ENCODE assay signal across 8 cellular contexts in the genomic region with DNA sequence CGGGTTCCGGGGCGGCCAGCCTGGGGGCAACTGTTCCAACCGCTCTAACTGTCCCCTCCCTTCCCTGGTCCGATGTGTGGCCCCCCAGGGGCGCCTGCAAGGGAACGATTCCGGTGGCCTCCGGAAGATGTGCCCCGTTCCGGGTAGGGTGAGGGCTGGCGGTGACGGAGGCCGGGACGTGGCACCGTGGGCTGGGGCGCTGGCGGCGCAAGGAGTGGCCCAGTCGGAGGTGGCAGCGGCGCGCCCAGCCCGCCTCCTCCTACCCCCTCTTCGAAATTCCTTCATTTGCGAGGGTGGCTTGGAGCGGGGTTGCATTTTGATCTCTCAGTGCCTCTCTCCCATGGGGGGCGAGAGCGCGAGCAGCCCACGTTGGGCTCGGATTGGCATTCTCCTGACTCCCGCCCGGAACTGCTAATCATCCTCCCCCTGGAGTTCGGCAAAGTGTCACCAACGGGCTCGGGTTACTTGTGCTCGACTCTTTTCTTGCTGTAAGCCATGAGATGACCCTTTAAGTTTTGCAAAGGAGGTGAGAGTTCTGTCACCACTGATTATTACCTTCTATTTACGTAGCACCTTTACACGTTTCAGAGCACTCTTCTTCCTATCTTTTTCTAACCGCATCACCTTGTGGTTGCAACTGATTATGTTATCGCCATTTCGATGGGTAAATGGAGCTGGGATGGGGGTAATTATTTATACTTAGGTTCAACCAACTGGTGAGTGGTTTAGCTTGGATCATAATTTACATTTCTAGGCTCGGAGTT. TPM values are rescaled to one million over a fixed set of nuclear protein-coding genes. Genes with fewer than 3 reads are reported as not detected.
DNase-seq lines count a peak whose midpoint lies in the region; ATAC-seq, FAIRE-seq and TF ChIP-seq lines count a peak whose summit lies in the region.

No MANE protein-coding gene starts in this region.

- CTCF ChIA-PET in CD4-positive, alpha-beta T cell (lab: Charles Lee), result interaction anchor here (0.8 to 1.9 kb wide), 5 partner anchors 26 to 499 kb away, joined by 3 to 8 read pairs (median 6); partner anchors contain the start of genes KRABD2 and RPL26

- intact Hi-C loops in CD4-positive, alpha-beta T cell (cut with DNase I, micrococcal nuclease), result loop anchor here in 1 of 2 experiments (10.0 kb wide), 3 partner anchors 518 to 1422 kb away; partner anchors contain the start of genes CFAP52, RNASEK and STX8
- intact Hi-C loops in head of caudate nucleus (cut with DNase I), result loop anchor here (5.0 kb wide), 2 partner anchors 41 to 196 kb away; partner anchors contain the start of gene MYH10
- intact Hi-C loops in pancreas (cut with DNase I), result no loop called here
- intact Hi-C loops in tibial artery (cut with DNase I; ENCODE audit: low total_unique reads), result no loop called here

- H3K4me1 Mint-ChIP-seq in CD4-positive, alpha-beta T cell (ENCODE audit: low read depth), result peaks cover 53% of the 10 kb centered on the region

- H3K27ac Mint-ChIP-seq in CD4-positive, alpha-beta T cell, result peak overlapping the region; percentile 98

- TF ChIP-seq CTCF in CD4-positive, alpha-beta T cell (IDR thresholded peaks at IDR 0.05), result no peak
- no peak for TF ChIP-seq CTCF in RWPE2 (IDR thresholded peaks at IDR 0.05; ENCODE audit: poor library complexity, severe bottlenecking)
- no peak for TF ChIP-seq CTCF in pancreas (IDR thresholded peaks at IDR 0.05)
- TF ChIP-seq CTCF in tibial artery (IDR thresholded peaks at IDR 0.05), result peak in 1 of 2 experiments; percentile 4

- DNase-seq in CD4-positive, alpha-beta T cell, result peak; percentile 34 to 66 (median 48)
- DNase-seq in RWPE2 (ENCODE audit: low spot score), result no peak
- DNase-seq in activated naive CD4-positive, alpha-beta T cell treated with anti-CD3 and anti-CD28 coated beads, Interleukin-2, amount 50 U/mL, for 16 hours, result peak; percentile 66
- peak; percentile 15 to 84 (median 60) for DNase-seq in head of caudate nucleus
- DNase-seq in pancreas, result peak; percentile 66 to 91 (median 76)
- peak; percentile 54 to 82 for DNase-seq in tibial artery

- no peaks in the 10 kb centered on the region for H3K27me3 ChIP-seq in CD4-positive, alpha-beta T cell (ENCODE audit: control insufficient read depth, insufficient read depth, low read length)
- no peaks in the 10 kb centered on the region for H3K27me3 ChIP-seq in RWPE2 (ENCODE audit: insufficient read depth, poor library complexity, severe bottlenecking)
- no peaks in the 10 kb centered on the region for H3K27me3 ChIP-seq in pancreas
- no peaks in the 10 kb centered on the region for H3K27me3 ChIP-seq in tibial artery

- peaks cover 5% of the 10 kb centered on the region for H3K4me1 ChIP-seq in RWPE2 (ENCODE audit: insufficient read depth, poor library complexity, severe bottlenecking)
- peaks cover 0 to 14% (median 10%) of the 10 kb centered on the region in 3 donors for H3K4me1 ChIP-seq in pancreas
- H3K4me1 ChIP-seq in tibial artery, result peaks cover 0 to 50% (median 18%) of the 10 kb centered on the region in 4 donors

- H3K36me3 Mint-ChIP-seq in CD4-positive, alpha-beta T cell (ENCODE audit: low read depth), result peaks cover 41% of the 10 kb centered on the region

- no peak for FAIRE-seq in pancreas (lab: Jason Lieb, UNC)

- H3K4me3 ChIP-seq in RWPE2 (ENCODE audit: severe bottlenecking) (peak overlapping the region; percentile 93), pancreas (peak overlapping the region; percentile 73 to 99 (median 95)), tibial artery (peak overlapping the region; percentile 87 to 90)

- peak overlapping the region; percentile 98 for H3K27ac ChIP-seq in CD4-positive, alpha-beta T cell (ENCODE audit: low read depth, low read length)
- H3K27ac ChIP-seq in RWPE2 (ENCODE audit: poor library complexity, severe bottlenecking) (peak overlapping the region; percentile 73), pancreas (peak overlapping the region; percentile 97 to 100 (median 100)), tibial artery (peak overlapping the region; percentile 98 to 100)

- H3K36me3 ChIP-seq in RWPE2 (ENCODE audit: low read depth) (peaks cover 34% of the 10 kb centered on the region), pancreas (no peaks in the 10 kb centered on the region), tibial artery (peaks cover 0 to 7% (median 7%) of the 10 kb centered on the region in 3 donors)

- H3K4me3 Mint-ChIP-seq in CD4-positive, alpha-beta T cell, result peak overlapping the region; percentile 95

- no peaks in the 10 kb centered on the region for H3K27me3 Mint-ChIP-seq in CD4-positive, alpha-beta T cell

- H3K9me3 ChIP-seq in CD4-positive, alpha-beta T cell (ENCODE audit: control insufficient read depth, low read length), result no peaks in the 10 kb centered on the region
- H3K9me3 ChIP-seq in RWPE2 (ENCODE audit: severe bottlenecking) (no peaks in the 10 kb centered on the region), pancreas (no peaks in the 10 kb centered on the region), tibial artery (no peaks in the 10 kb centered on the region)

- WGBS in pancreas, 2 donors, result 0 to 1% methylated on average over 42 to 44 of the region's 44 CpGs

- POLR2A ChIA-PET in CD4-positive, alpha-beta T cell (lab: Charles Lee), result interaction anchor here (0.6 to 2.5 kb wide), 21 partner anchors 9 to 1028 kb away, joined by 3 to 20 read pairs (median 4); partner anchors contain the start of genes ATP1B2, BORCS6, CTC1 and KRABD2

- ATAC-seq in CD4-positive, alpha-beta T cell (ENCODE audit: poor library complexity), result peak; percentile 50
- ATAC-seq in GM19397 (IDR thresholded peaks at IDR 0.05; ENCODE audit: unreplicated experiment), result peak; percentile 54
- peak; percentile 10 for ATAC-seq in HG03565 (IDR thresholded peaks at IDR 0.05; ENCODE audit: unreplicated experiment)
- ATAC-seq in RWPE2 (ENCODE audit: low read depth), result peak; percentile 66
- ATAC-seq in pancreas, result peak; percentile 76 to 86 (median 82)

- no peaks in the 10 kb centered on the region for H3K9me3 Mint-ChIP-seq in CD4-positive, alpha-beta T cell

RNA-seq across cellular contexts. Expression of gene NDEL1, which starts 0.7 kb away (rescaled TPM):
- total RNA-seq in CD4-positive, alpha-beta T cell, result 100 to 1,000 TPM; 300 to 313 TPM
- total RNA-seq in pancreas, result 10 to 100 TPM; 19.2 to 28.8 (median 21.1) TPM
- polyA plus RNA-seq in pancreas, result 10 to 100 TPM; 14.4 to 21.8 TPM

RNA-seq across cellular contexts. Expression of gene RNF222, which starts 38.7 kb away (rescaled TPM):
- 1 to 10 TPM; 1.2 TPM for total RNA-seq in CD4-positive, alpha-beta T cell
- total RNA-seq in pancreas, result not detected
- not detected for polyA plus RNA-seq in pancreas

RNA-seq across cellular contexts. Expression of gene RPL26, which starts 53.4 kb away (rescaled TPM):
- 1,000 to 10,000 TPM; 2,959 to 3,104 TPM for total RNA-seq in CD4-positive, alpha-beta T cell
- 1,000 to 10,000 TPM in 3 of 6 donors, 100 to 1,000 TPM in 3; 608 to 1,143 (median 994) TPM for total RNA-seq in pancreas
- polyA plus RNA-seq in pancreas, result 1,000 to 10,000 TPM; 1,120 to 1,890 TPM

Comparison
In these comparisons a context has a peak if more than half of its experiments do, and no peak if none do; other contexts are left out.
1. ATAC-seq: peak in every context shown above with its lines; median percentile 82 in pancreas; 66 in RWPE2; 54 in GM19397; 50 in CD4-positive, alpha-beta T cell; 10 in HG03565.
2. RNA of gene NDEL1, which starts 0.7 kb away (total RNA-seq): 300 to 313 TPM in CD4-positive, alpha-beta T cell; 19.2 to 28.8 TPM in pancreas; every median in the first group is over 10 times any median in the second.
3. Peak in every context shown above with its lines, with median percentiles within 50 percentile points of each other: H3K27ac ChIP-seq and H3K4me3 ChIP-seq.